ENCODE assay signal across 8 cellular contexts in the genomic region with DNA sequence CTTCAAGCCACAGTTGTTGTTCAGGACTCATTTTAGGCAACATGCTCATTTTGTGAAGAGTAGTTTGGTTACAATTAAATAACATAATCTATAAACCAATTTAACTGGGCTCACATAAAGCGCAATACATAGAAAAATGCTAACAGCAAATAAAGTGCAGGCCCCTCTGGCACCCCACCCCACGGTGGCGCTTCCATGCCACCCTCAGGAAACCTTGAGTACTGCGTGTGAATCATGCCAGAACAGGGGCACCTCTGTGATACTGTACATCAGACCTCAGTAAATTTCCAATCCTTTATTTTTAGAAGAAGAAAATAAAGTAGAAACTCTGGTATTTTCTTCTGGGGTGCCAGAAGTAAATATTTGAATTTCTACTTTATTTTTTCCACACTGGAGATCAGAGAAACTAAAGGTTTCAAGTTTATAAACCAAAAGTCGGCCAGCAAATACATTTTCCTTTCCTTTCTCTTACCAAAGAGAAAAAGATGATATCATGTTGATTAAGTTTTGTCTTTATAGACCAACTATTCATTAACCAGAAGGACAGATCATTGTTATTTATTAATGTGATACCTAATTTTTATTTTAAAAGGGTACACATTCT.
DNase-seq lines count a peak whose midpoint lies in the region; ATAC-seq and TF ChIP-seq lines count a peak whose summit lies in the region.

No MANE protein-coding gene starts in this region.

- no peak overlapping the region for H3K4me3 ChIP-seq in right atrium auricular region
- H3K4me3 ChIP-seq in LNCaP clone FGC (ENCODE audit: low read depth, low read length), result no peak overlapping the region
- no peak overlapping the region for H3K4me3 ChIP-seq in neuronal stem cell (ENCODE audit: low read length in 2 of 2)

- H3K4ac ChIP-seq in neuronal stem cell (ENCODE audit: low read length), result no peak overlapping the region

- H3K36me3 ChIP-seq in right atrium auricular region, result no peaks in the 10 kb centered on the region
- H3K36me3 ChIP-seq in neuronal stem cell (replicated peaks in 1 of 2; ENCODE audit: control insufficient read depth in 2 of 2, insufficient read depth in 2 of 2, low read length in 2 of 2), result no peaks in the 10 kb centered on the region

- no peaks in the 10 kb centered on the region for H3K36me3 Mint-ChIP-seq in activated T-cell treated with anti-CD3 and anti-CD28 coated beads, Interleukin-2, amount 50 U/mL, for 72 hours (ENCODE audit: insufficient read depth in 2 of 2)

- H3K27me3 Mint-ChIP-seq in activated T-cell treated with anti-CD3 and anti-CD28 coated beads, Interleukin-2, amount 50 U/mL, for 72 hours (ENCODE audit: low read depth), result no peaks in the 10 kb centered on the region

- no peak overlapping the region for H3K4me2 ChIP-seq in neuronal stem cell (ENCODE audit: insufficient read depth, low read length, poor library complexity, severe bottlenecking)

- H2BK15ac ChIP-seq in neuronal stem cell (ENCODE audit: low read length), result no peak overlapping the region

- no peak overlapping the region for H2BK12ac ChIP-seq in neuronal stem cell (ENCODE audit: low read length)

- no peak overlapping the region for H2AFZ ChIP-seq in neuronal stem cell (ENCODE audit: low read length)

- no peak overlapping the region for H3K18ac ChIP-seq in neuronal stem cell (ENCODE audit: low read length)

- no peak overlapping the region for H2AK5ac ChIP-seq in neuronal stem cell (ENCODE audit: low read depth, low read length)

- TF ChIP-seq CTCF in right atrium auricular region (IDR thresholded peaks at IDR 0.05) (peak; percentile 36 to 70), LNCaP clone FGC (IDR thresholded peaks at IDR 0.05; ENCODE audit: control insufficient read depth, extremely low read depth, insufficient read depth) (peak; percentile 78)

- DNase-seq in right atrium auricular region (ENCODE audit: low spot score) (no peak), Right ventricle myocardium inferior (ENCODE audit: missing footprints) (no peak), LNCaP clone FGC (ENCODE audit: low read depth) (no peak), left kidney (ENCODE audit: low read depth, low spot score) (peak; percentile 59), neuronal stem cell (ENCODE audit: low spot score) (no peak)
- peak; percentile 19 to 23 for DNase-seq in activated T-cell treated with anti-CD3 and anti-CD28 coated beads, Interleukin-2, amount 50 U/mL, for 72 hours
- DNase-seq in activated CD4-positive, CD25-positive, alpha-beta regulatory T cell treated with anti-CD3 and anti-CD28 coated beads, Interleukin-2, amount 50 U/mL, for 72 hours, result no peak

- H2BK120ac ChIP-seq in neuronal stem cell (ENCODE audit: low read depth, low read length), result no peak overlapping the region

- H2BK5ac ChIP-seq in neuronal stem cell (ENCODE audit: low read length), result no peak overlapping the region

- H3K9me3 Mint-ChIP-seq in activated T-cell treated with anti-CD3 and anti-CD28 coated beads, Interleukin-2, amount 50 U/mL, for 72 hours, result peaks cover 0 to 1% of the 10 kb centered on the region in 2 donors

- no peak overlapping the region for H3K27ac Mint-ChIP-seq in activated T-cell treated with anti-CD3 and anti-CD28 coated beads, Interleukin-2, amount 50 U/mL, for 72 hours

- H3K9me3 ChIP-seq in right atrium auricular region, result no peaks in the 10 kb centered on the region
- H3K9me3 ChIP-seq in neuronal stem cell (replicated peaks in 1 of 2; ENCODE audit: control insufficient read depth in 2 of 2, insufficient read depth in 1 of 2, low read depth in 1 of 2, low read length in 2 of 2), result no peaks in the 10 kb centered on the region

- H4K8ac ChIP-seq in neuronal stem cell (ENCODE audit: low read depth, low read length), result no peak overlapping the region

- WGBS in neuronal stem cell (ENCODE audit: extremely low coverage in 2 of 2, insufficient read length in 2 of 2, insufficient replicate concordance in 1 of 2), 2 donors, result no CpG with 5 or more reads among the region's 5 CpGs

- no peaks in the 10 kb centered on the region for H3K27me3 ChIP-seq in right atrium auricular region
- no peaks in the 10 kb centered on the region for H3K27me3 ChIP-seq in neuronal stem cell (ENCODE audit: control insufficient read depth in 3 of 3, insufficient read depth in 3 of 3, low read depth in 1 of 3, low read length in 3 of 3)

- H3K9ac ChIP-seq in neuronal stem cell (ENCODE audit: low read depth, low read length, poor library complexity), result no peak overlapping the region

- H3K4me3 Mint-ChIP-seq in activated T-cell treated with anti-CD3 and anti-CD28 coated beads, Interleukin-2, amount 50 U/mL, for 72 hours, result no peak overlapping the region

- ATAC-seq in Right ventricle myocardium inferior, result no peak
- ATAC-seq in GM21786 (IDR thresholded peaks at IDR 0.05; ENCODE audit: unreplicated experiment), result peak; percentile 83
- ATAC-seq in activated T-cell treated with anti-CD3 and anti-CD28 coated beads, Interleukin-2, amount 50 U/mL, for 72 hours (replicated peaks in 1 of 2), result peak; percentile 32 to 39

- H3K4me1 ChIP-seq in right atrium auricular region, result no peaks in the 10 kb centered on the region
- H3K4me1 ChIP-seq in neuronal stem cell (ENCODE audit: control insufficient read depth in 2 of 2, insufficient read depth in 1 of 2, low read depth in 1 of 2, low read length in 2 of 2), result no peaks in the 10 kb centered on the region

- no peak overlapping the region for H3K14ac ChIP-seq in neuronal stem cell (ENCODE audit: low read length)

- no peak overlapping the region for H3K27ac ChIP-seq in right atrium auricular region
- no peak overlapping the region for H3K27ac ChIP-seq in neuronal stem cell (replicated peaks; ENCODE audit: low read length)

- no peak overlapping the region for H3K23ac ChIP-seq in neuronal stem cell (ENCODE audit: low read depth, low read length, poor library complexity)

- no peaks in the 10 kb centered on the region for H3K4me1 Mint-ChIP-seq in activated T-cell treated with anti-CD3 and anti-CD28 coated beads, Interleukin-2, amount 50 U/mL, for 72 hours (ENCODE audit: low read depth)

- H4K91ac ChIP-seq in neuronal stem cell (ENCODE audit: low read depth, low read length, poor library complexity), result no peak overlapping the region

- intact Hi-C loops in Right ventricle myocardium inferior (cut with DNase I), result no loop called here

- H3K79me1 ChIP-seq in neuronal stem cell (ENCODE audit: low read depth, low read length), result no peaks in the 10 kb centered on the region

Comparison
In these comparisons a context has a peak if more than half of its experiments do, and no peak if none do; other contexts are left out.
1. DNase-seq: peak in activated T-cell treated with anti-CD3 and anti-CD28 coated beads, Interleukin-2, amount 50 U/mL, for 72 hours (2 of 2) and left kidney (single experiment); none in right atrium auricular region (single experiment), Right ventricle myocardium inferior (single experiment), LNCaP clone FGC (single experiment), neuronal stem cell (single experiment) and activated CD4-positive, CD25-positive, alpha-beta regulatory T cell treated with anti-CD3 and anti-CD28 coated beads, Interleukin-2, amount 50 U/mL, for 72 hours (single experiment).